ENCODE assay signal across 18 cellular contexts in the genomic region with DNA sequence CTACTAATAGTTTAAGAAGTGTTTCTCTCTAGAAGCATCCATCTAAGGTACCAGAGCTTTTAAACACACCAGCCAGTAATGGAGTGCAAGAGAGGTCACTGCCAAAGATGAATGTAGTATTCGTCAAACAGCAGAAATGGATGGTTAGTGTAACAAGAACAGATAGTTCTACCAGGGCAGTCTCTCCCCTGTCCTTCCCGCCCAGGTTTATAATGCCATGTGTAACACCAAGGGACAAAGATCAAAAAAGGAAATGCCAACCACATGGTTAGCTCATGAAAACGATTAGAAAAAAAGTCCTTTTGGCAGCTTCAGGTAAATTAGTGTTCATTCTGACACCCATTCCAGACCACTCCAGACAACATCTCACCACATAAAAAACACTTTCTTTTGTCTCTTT.
A peak's percentile ranks its signal among the peaks of the same experiment; 100 is the strongest.
DNase-seq lines count a peak whose midpoint lies in the region; ATAC-seq, FAIRE-seq and TF ChIP-seq lines count a peak whose summit lies in the region.
"Had no signal": no experiment of that assay in that cellular context is flagged by ENCODE, and none has a peak within 500 bp of the region (broad histone marks: within the 10 kb centered on the region; RNA-seq: fewer than 3 reads in every experiment).

No MANE protein-coding gene starts in this region.

- TF ChIP-seq CTCF in Loucy (conservative IDR thresholded peaks at IDR 0.05; ENCODE audit: low read length) (no peak), esophagus muscularis mucosa (IDR thresholded peaks at IDR 0.05) (no peak), right lobe of liver (IDR thresholded peaks at IDR 0.05) (no peak), smooth muscle cell (IDR thresholded peaks at IDR 0.05; ENCODE audit: borderline replicate concordance, insufficient read depth, poor library complexity, severe bottlenecking) (no peak)

- H3K9me2 ChIP-seq in Loucy (replicated peaks; ENCODE audit: low read depth, low read length) = no peaks in the 10 kb centered on the region

- no peak for FAIRE-seq in small intestine (lab: Jason Lieb, UNC)
- FAIRE-seq: G401.6, GM12892 had no signal

- H3K27ac ChIP-seq in esophagus muscularis mucosa (replicated peaks in 1 of 4) (no peak overlapping the region), right lobe of liver (peak overlapping the region in 2 of 3 donors; percentile 6 to 75), small intestine (ENCODE audit: low read depth in 1 of 2, low read length in 1 of 2) (no peak overlapping the region), smooth muscle cell (ENCODE audit: low read depth) (no peak overlapping the region)

- no peaks in the 10 kb centered on the region for H3K9me3 ChIP-seq in Loucy (ENCODE audit: insufficient read depth, low read depth, low read length)
- peaks cover 0 to 7% (median 0%) of the 10 kb centered on the region in 4 donors for H3K9me3 ChIP-seq in esophagus muscularis mucosa
- H3K9me3 ChIP-seq in right lobe of liver = no peaks in the 10 kb centered on the region
- H3K9me3 ChIP-seq in small intestine (ENCODE audit: control insufficient read depth, low read depth) = no peaks in the 10 kb centered on the region
- no peaks in the 10 kb centered on the region for H3K9me3 ChIP-seq in smooth muscle cell (replicated peaks; ENCODE audit: low read depth)

- ATAC-seq in right lobe of liver = peak; percentile 93 to 97 (median 95)
- ATAC-seq in GM18909 (IDR thresholded peaks at IDR 0.05; ENCODE audit: poor library complexity, unreplicated experiment) = no peak
- ATAC-seq: HCT116 had no signal

- no peak for TF ChIP-seq POLR2A in esophagus muscularis mucosa (IDR thresholded peaks at IDR 0.05; ENCODE audit: low read depth)
- TF ChIP-seq POLR2A in right lobe of liver (IDR thresholded peaks at IDR 0.05) = no peak

- H3K4me3 ChIP-seq in Loucy (ENCODE audit: low read length, poor library complexity, severe bottlenecking) = no peak overlapping the region
- H3K4me3 ChIP-seq in esophagus muscularis mucosa = no peak overlapping the region
- H3K4me3 ChIP-seq in right lobe of liver = no peak overlapping the region
- no peak overlapping the region for H3K4me3 ChIP-seq in small intestine (ENCODE audit: low read depth in 1 of 2, low read length in 2 of 2)
- H3K4me3 ChIP-seq in smooth muscle cell = no peak overlapping the region

- WGBS in esophagus muscularis mucosa = 56% methylated on average over 3 of the region's 3 CpGs
- 18% methylated on average over 3 of the region's 3 CpGs for WGBS in right lobe of liver (ENCODE audit: insufficient coverage, low coverage, low lambda C conversion rate, missing lambda C conversion rate)
- WGBS in small intestine, 3 donors = 10 to 44% (median 30%) methylated on average over 3 of the region's 3 CpGs
- 80% methylated on average over 3 of the region's 3 CpGs for WGBS in smooth muscle cell (ENCODE audit: low lambda C conversion rate)

- H3K27me3 ChIP-seq in Loucy (ENCODE audit: insufficient read depth, low read length, poor library complexity, severe bottlenecking) (no peaks in the 10 kb centered on the region), esophagus muscularis mucosa (no peaks in the 10 kb centered on the region), right lobe of liver (no peaks in the 10 kb centered on the region), small intestine (ENCODE audit: control insufficient read depth in 2 of 2, insufficient read depth in 2 of 2, low read length in 2 of 2) (no peaks in the 10 kb centered on the region), smooth muscle cell (ENCODE audit: low read depth) (no peaks in the 10 kb centered on the region)

- H2AFZ ChIP-seq in Loucy (ENCODE audit: low read length) = peak overlapping the region; percentile 45; the same call in 1 of the 2 replicates
- H2AFZ ChIP-seq in smooth muscle cell (ENCODE audit: low read depth) = no peak overlapping the region

- H3K79me2 ChIP-seq in Loucy (ENCODE audit: insufficient read depth, low read length) = no peaks in the 10 kb centered on the region
- H3K79me2 ChIP-seq in smooth muscle cell (ENCODE audit: low read depth) = no peaks in the 10 kb centered on the region

- no peak overlapping the region for H3K9ac ChIP-seq in Loucy (ENCODE audit: low read depth, low read length, poor library complexity, severe bottlenecking)
- no peak overlapping the region for H3K9ac ChIP-seq in smooth muscle cell (ENCODE audit: low read depth)

- DNase-seq in esophagus muscularis mucosa (ENCODE audit: extremely low spot score) (peak; percentile 8), right lobe of liver (peak in 1 of 3 donors; percentile 52), small intestine (peak; percentile 66), smooth muscle cell (lab: John Stamatoyannopoulos, UW; ENCODE audit: unreplicated experiment) (no peak), NCI-H146 (lab: John Stamatoyannopoulos, UW) (no peak), retina (no peak)
- DNase-seq: C1 segment of cervical spinal cord; Calu3; CD4-positive, alpha-beta memory T cell; COR-L47; DMS153; DND-41; H9 had no signal

- H3F3A ChIP-seq in Loucy (ENCODE audit: low read depth) (no peaks in the 10 kb centered on the region), smooth muscle cell (ENCODE audit: low read depth) (no peaks in the 10 kb centered on the region)

- H3K4me1 ChIP-seq in Loucy (ENCODE audit: insufficient read depth, low read length, poor library complexity, severe bottlenecking) = peaks cover 35% of the 10 kb centered on the region
- no peaks in the 10 kb centered on the region for H3K4me1 ChIP-seq in esophagus muscularis mucosa
- H3K4me1 ChIP-seq in right lobe of liver = peaks cover 0 to 10% (median 4%) of the 10 kb centered on the region in 4 donors
- no peaks in the 10 kb centered on the region for H3K4me1 ChIP-seq in small intestine (ENCODE audit: control insufficient read depth in 2 of 2, insufficient read depth in 1 of 2, low read depth in 1 of 2, low read length in 1 of 2)
- no peaks in the 10 kb centered on the region for H3K4me1 ChIP-seq in smooth muscle cell (ENCODE audit: low read depth)

- intact Hi-C loops in esophagus muscularis mucosa (cut with DNase I) (no loop called here), right lobe of liver (cut with DNase I) (no loop called here)

- no peaks in the 10 kb centered on the region for H3K36me3 ChIP-seq in Loucy (ENCODE audit: insufficient read depth, low read length)
- H3K36me3 ChIP-seq in esophagus muscularis mucosa = no peaks in the 10 kb centered on the region
- H3K36me3 ChIP-seq in right lobe of liver = no peaks in the 10 kb centered on the region
- H3K36me3 ChIP-seq in small intestine (ENCODE audit: control insufficient read depth in 2 of 2, insufficient read depth in 2 of 2, low read length in 2 of 2) = no peaks in the 10 kb centered on the region
- H3K36me3 ChIP-seq in smooth muscle cell (ENCODE audit: low read depth) = no peaks in the 10 kb centered on the region

- H3K4me2 ChIP-seq in Loucy (ENCODE audit: low read depth, low read length, poor library complexity, severe bottlenecking) (peak overlapping the region; percentile 20), smooth muscle cell (no peak overlapping the region)

- TF ChIP-seq EP300 in esophagus muscularis mucosa (IDR thresholded peaks at IDR 0.05) = no peak

- no peaks in the 10 kb centered on the region for H4K20me1 ChIP-seq in Loucy (ENCODE audit: insufficient read depth, low read length, poor library complexity, severe bottlenecking)
- H4K20me1 ChIP-seq in smooth muscle cell (ENCODE audit: low read depth) = no peaks in the 10 kb centered on the region

Comparison
In these comparisons a context has a peak if more than half of its experiments do, and no peak if none do; other contexts are left out.
1. DNase-seq: peak in esophagus muscularis mucosa (single experiment) and small intestine (single experiment); none in smooth muscle cell (single experiment), NCI-H146 (single experiment) and retina (single experiment).
2. H3K27ac ChIP-seq: peak in right lobe of liver (2 of 3); none in esophagus muscularis mucosa (0 of 4), small intestine (0 of 2) and smooth muscle cell (single experiment).